23 cellular contexts compared by ENCODE assay signal in the genomic region with DNA sequence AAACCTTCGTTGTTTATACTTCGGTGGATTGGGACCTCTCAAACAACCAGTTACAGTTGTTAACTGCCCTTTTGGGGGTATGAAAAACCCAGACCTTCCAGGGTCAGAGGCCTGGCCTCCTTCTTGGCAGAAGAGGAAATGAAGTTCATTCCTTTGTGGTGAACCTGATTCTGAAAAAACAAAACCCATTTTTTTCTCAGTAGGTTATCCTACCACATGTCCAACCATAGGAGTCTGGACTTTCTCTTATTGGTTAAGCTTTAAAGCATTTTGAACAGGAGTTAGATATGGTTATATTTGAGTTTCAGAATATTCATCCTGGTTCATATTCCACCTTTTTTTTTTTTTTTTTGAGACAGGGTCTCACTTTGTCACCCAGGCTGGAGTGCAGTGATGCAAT. TPM values are rescaled to one million over a fixed set of nuclear protein-coding genes. Genes with fewer than 3 reads are reported as not detected.
DNase-seq lines count a peak whose midpoint lies in the region; ATAC-seq, FAIRE-seq and TF ChIP-seq lines count a peak whose summit lies in the region.
"Had no signal": no experiment of that assay in that cellular context is flagged by ENCODE, and none has a peak within 500 bp of the region (broad histone marks: within the 10 kb centered on the region; RNA-seq: fewer than 3 reads in every experiment).

No MANE protein-coding gene starts in this region.

- 0 out of 2 replicates have a peak overlapping the region, but pooled peaks have one; percentile 59 for H2AFZ ChIP-seq in GM23338
- H2AFZ ChIP-seq in H1 (ENCODE audit: low read length) = peak overlapping the region; percentile 14; the same call in 1 of the 2 replicates

- intact Hi-C loops in A673 (cut with micrococcal nuclease; ENCODE audit: unreplicated experiment) = no loop called here

- H4K91ac ChIP-seq in H1 (replicated peaks; ENCODE audit: insufficient read length, low read length) = no peak overlapping the region

- H3K27ac ChIP-seq in A549 (peak overlapping the region; percentile 84 to 92; a peak in 4 of 6 replicates), GM23338 (ENCODE audit: low read depth) (no peak overlapping the region), H1 (ENCODE audit: low read depth, low read length) (no peak overlapping the region), A673 (ENCODE audit: low read depth, low read length, poor library complexity, severe bottlenecking) (no peak overlapping the region)
- H3K27ac ChIP-seq: Peyer's patch, SJCRH30 had no signal

- no peak overlapping the region for H2AK5ac ChIP-seq in H1 (ENCODE audit: low read depth, low read length)

- H3K79me1 ChIP-seq in H1 (ENCODE audit: low read depth, low read length) = no peaks in the 10 kb centered on the region

- TF ChIP-seq RAD21 in A549 (conservative IDR thresholded peaks at IDR 0.05 in 1 of 2, IDR thresholded peaks at IDR 0.05 in 1 of 2) (no peak), H1 (IDR thresholded peaks at IDR 0.05 in 1 of 2, conservative IDR thresholded peaks at IDR 0.05 in 1 of 2; ENCODE audit: low read depth in 2 of 2, low read length in 2 of 2) (no peak)

- H3K9me3 ChIP-seq in A549 = peaks cover 18% of the 10 kb centered on the region
- H3K9me3 ChIP-seq in H1 (ENCODE audit: insufficient read depth in 2 of 2, low read depth in 1 of 2, low read length in 1 of 2) = peaks cover 0 to 3% of the 10 kb centered on the region in 2 experiments; a peak in 1 of 4 replicates
- peaks cover 3% of the 10 kb centered on the region for H3K9me3 ChIP-seq in A673 (ENCODE audit: low read depth, low read length, poor library complexity, severe bottlenecking)
- H3K9me3 ChIP-seq: Peyer's patch had no signal

- no peaks in the 10 kb centered on the region for H3K27me3 ChIP-seq in GM23338 (ENCODE audit: insufficient read depth)
- H3K27me3 ChIP-seq in H1 (replicated peaks in 1 of 4; ENCODE audit: control insufficient read depth in 3 of 4, extremely low read depth in 1 of 4, insufficient read depth in 3 of 4, low read length in 3 of 4) = no peaks in the 10 kb centered on the region
- no peaks in the 10 kb centered on the region for H3K27me3 ChIP-seq in A673 (replicated peaks; ENCODE audit: insufficient read depth, low read depth, low read length, poor library complexity)
- H3K27me3 ChIP-seq: Peyer's patch, SJCRH30 had no signal

- no peak overlapping the region for H2BK5ac ChIP-seq in H1 (ENCODE audit: low read depth, low read length)

- no peaks in the 10 kb centered on the region for H3K23me2 ChIP-seq in H1 (ENCODE audit: low read depth, low read length)

- H3K36me3 ChIP-seq in GM23338 (ENCODE audit: insufficient read depth) (no peaks in the 10 kb centered on the region), H1 (ENCODE audit: control insufficient read depth in 2 of 4, insufficient read depth in 4 of 4, low read length in 3 of 4) (no peaks in the 10 kb centered on the region), A673 (ENCODE audit: insufficient read depth, low read length, poor library complexity, severe bottlenecking) (no peaks in the 10 kb centered on the region)
- H3K36me3 ChIP-seq: Peyer's patch, SJCRH30 had no signal

- peaks cover under 1% of the 10 kb centered on the region; the same call in 2 of the 3 replicates for H3K9me3 Mint-ChIP-seq in GM23338

- no peak overlapping the region for H3K14ac ChIP-seq in H1 (ENCODE audit: insufficient read length)

- no peak overlapping the region for H2BK12ac ChIP-seq in H1 (ENCODE audit: low read depth, low read length)

- H3K27me3 Mint-ChIP-seq in GM23338 (ENCODE audit: insufficient read depth, low read depth, poor library complexity) = no peaks in the 10 kb centered on the region
- H3K27me3 Mint-ChIP-seq: B cell, T-helper 17 cell had no signal

- TF ChIP-seq CTCF in A549 (IDR thresholded peaks at IDR 0.05) = no peak
- TF ChIP-seq CTCF in GM23338 (conservative IDR thresholded peaks at IDR 0.05; ENCODE audit: low read depth in 2 of 2) = no peak
- TF ChIP-seq CTCF in H1 (IDR thresholded peaks at IDR 0.05; ENCODE audit: control extremely low read depth in 1 of 3, insufficient read depth in 1 of 3, low read depth in 1 of 3, low read length in 3 of 3) = no peak
- no peak for TF ChIP-seq CTCF in A673 (conservative IDR thresholded peaks at IDR 0.05; ENCODE audit: low read depth, low read length)

- H3K4me3 ChIP-seq in A549 = no peak overlapping the region
- no peak overlapping the region for H3K4me3 ChIP-seq in GM23338
- H3K4me3 ChIP-seq in H1 (ENCODE audit: extremely low read depth in 1 of 4, insufficient read depth in 2 of 4, low read depth in 3 of 4, low read length in 4 of 4) = no peak overlapping the region
- no peak overlapping the region for H3K4me3 ChIP-seq in A673 (ENCODE audit: low read depth, low read length, poor library complexity, severe bottlenecking)
- H3K4me3 ChIP-seq: GM12878, Peyer's patch, SJCRH30 had no signal

- no peaks in the 10 kb centered on the region for H4K20me1 ChIP-seq in GM23338 (replicated peaks; ENCODE audit: insufficient read depth)
- H4K20me1 ChIP-seq in H1 (replicated peaks in 1 of 2; ENCODE audit: control insufficient read depth in 1 of 2, insufficient read depth in 2 of 2, low read length in 2 of 2) = no peaks in the 10 kb centered on the region

- H4K5ac ChIP-seq in H1 (ENCODE audit: insufficient read length, low read depth, low read length) = no peak overlapping the region

- H2BK20ac ChIP-seq in H1 (ENCODE audit: low read length) = no peak overlapping the region

- H2BK120ac ChIP-seq in H1 (replicated peaks; ENCODE audit: low read depth, low read length) = no peak overlapping the region

- no peak for DNase-seq in A549 (ENCODE audit: low read depth in 1 of 2, low spot score in 1 of 2)
- DNase-seq in GM23338 (ENCODE audit: low spot score) = no peak
- peak; percentile 61 for DNase-seq in NCI-H226
- no peak for DNase-seq in H1 (ENCODE audit: low read depth in 1 of 2, low spot score in 2 of 2)
- no peak for DNase-seq in SHP77 treated with DMSO at 0.1 percent for 48 hours (lab: John Stamatoyannopoulos, UW)
- DNase-seq in A673 (ENCODE audit: low spot score) = no peak
- DNase-seq in A172 (ENCODE audit: low spot score) = no peak
- no peak for DNase-seq in GM12892 (ENCODE audit: insufficient read length)
- DNase-seq: 8988T, DMS53, GOT3, Kasumi-1, NCI-H1105 treated with DMSO at 0.1 percent for 48 hours, NCI-H2029 treated with DMSO at 0.1 percent for 48 hours, NCI-H345, NCI-H524, NCI-H82, Peyer's patch, SJCRH30, T-helper 17 cell had no signal

- no peaks in the 10 kb centered on the region for H3F3A ChIP-seq in GM23338 (replicated peaks; ENCODE audit: low read depth)

- no peak overlapping the region for H3K23ac ChIP-seq in H1 (ENCODE audit: insufficient read length)

- no peak overlapping the region for H3K4ac ChIP-seq in H1 (replicated peaks; ENCODE audit: insufficient read length, low read depth, low read length)

- no peaks in the 10 kb centered on the region for H3K4me1 Mint-ChIP-seq in GM23338
- H3K4me1 Mint-ChIP-seq: B cell had no signal

- peaks cover 24% of the 10 kb centered on the region; the same call in 2 of the 3 replicates for H3K4me1 ChIP-seq in A549
- H3K4me1 ChIP-seq in GM23338 (ENCODE audit: insufficient read depth) = no peaks in the 10 kb centered on the region
- H3K4me1 ChIP-seq in H1 (replicated peaks in 1 of 4; ENCODE audit: control insufficient read depth in 3 of 4, insufficient read depth in 4 of 4, low read length in 3 of 4) = 0 out of 7 replicates have a peak, but pooled peaks cover 0 to 3% (median 0%) of the 10 kb centered on the region in 4 experiments
- no peaks in the 10 kb centered on the region for H3K4me1 ChIP-seq in A673 (ENCODE audit: insufficient read depth, low read length, poor library complexity, severe bottlenecking)
- H3K4me1 ChIP-seq: Peyer's patch had no signal

- no peak overlapping the region for H4K8ac ChIP-seq in H1 (ENCODE audit: extremely low read depth, insufficient read depth, low read length)

- POLR2A ChIA-PET in A549 (lab: Yijun Ruan, JAX) = no interaction called here
- POLR2A ChIA-PET in H1 (lab: Charles Lee; ENCODE audit: partially characterized antibody) = interaction anchor here (0.6 to 1.2 kb wide), 4 partner anchors 49 to 795 kb away, joined by 3 to 7 read pairs (median 4); a partner anchor contains a TSS
- POLR2A ChIA-PET in A673 (lab: Charles Lee; ENCODE audit: low non-redundant PET) = no interaction called here

- no peak overlapping the region for H3K9ac ChIP-seq in H1 (replicated peaks in 1 of 4; ENCODE audit: extremely low read depth in 1 of 4, low read depth in 3 of 4, low read length in 3 of 4)

- FAIRE-seq in A549 (lab: Jason Lieb, UNC) = no peak
- FAIRE-seq in H1 (lab: Jason Lieb, UNC) = no peak
- FAIRE-seq in GM12892 (lab: Jason Lieb, UNC) = no peak
- FAIRE-seq: GM12878 had no signal

- TF ChIP-seq EP300 in A549 (IDR thresholded peaks at IDR 0.05) = no peak
- no peak for TF ChIP-seq EP300 in H1 (IDR thresholded peaks at IDR 0.05; ENCODE audit: borderline replicate concordance in 1 of 2, low read depth in 2 of 2, low read length in 2 of 2)

- no peak overlapping the region for H3K18ac ChIP-seq in H1 (ENCODE audit: extremely low read depth, low read length)

- WGBS in A549 (ENCODE audit: missing lambda C conversion rate) = 88% methylated on average over 2 of the region's 2 CpGs
- 91% methylated on average over 2 of the region's 2 CpGs; no CpG with 5 or more reads in 1 of the 2 experiments for WGBS in H1 (ENCODE audit: extremely low coverage in 1 of 2, insufficient coverage in 1 of 2, insufficient read length in 1 of 2, insufficient replicate concordance in 2 of 2, low coverage in 1 of 2, low lambda C conversion rate in 2 of 2, missing lambda C conversion rate in 1 of 2), 2 experiments

- no peaks in the 10 kb centered on the region for H3K9me2 ChIP-seq in GM23338 (ENCODE audit: insufficient read depth)

- H2BK15ac ChIP-seq in H1 (ENCODE audit: low read length) = no peak overlapping the region

- no peak overlapping the region for H3K4me3 Mint-ChIP-seq in GM23338
- H3K4me3 Mint-ChIP-seq: B cell, CD14-positive monocyte, T-helper 17 cell had no signal

- no peak for ATAC-seq in A549
- no peak for ATAC-seq in GM23338
- ATAC-seq: GM12878, T-helper 17 cell had no signal

- no TSS peak for BruUV-seq in A673 (replicated peaks; lab: Mats Ljungman, UMichigan)

- TF ChIP-seq POLR2A in A549 (IDR thresholded peaks at IDR 0.05; ENCODE audit: low read length) (no peak), H1 (IDR thresholded peaks at IDR 0.05; ENCODE audit: control extremely low read depth in 1 of 2, low read depth in 2 of 2, low read length in 2 of 2) (no peak), GM12892 (IDR thresholded peaks at IDR 0.05; ENCODE audit: low read depth, low read length) (no peak)

- no peaks in the 10 kb centered on the region for H3K36me3 Mint-ChIP-seq in GM23338 (ENCODE audit: low read depth)

- H3K27ac Mint-ChIP-seq in GM23338 = no peak overlapping the region
- H3K27ac Mint-ChIP-seq: B cell, T-helper 17 cell had no signal

- no peak overlapping the region for H3K56ac ChIP-seq in H1 (replicated peaks; ENCODE audit: insufficient read length, low read depth, low read length)

- H3K4me2 ChIP-seq in A549 (no peak overlapping the region), GM23338 (no peak overlapping the region), H1 (ENCODE audit: insufficient read depth in 1 of 2, low read depth in 2 of 2, low read length in 2 of 2) (no peak overlapping the region)

- CTCF ChIA-PET in A549 (lab: Yijun Ruan, JAX) (interaction anchor here (0.6 to 1.6 kb wide), 4 partner anchors 20 to 1697 kb away, joined by 3 to 4 read pairs (median 4); no protein-coding TSS in a partner anchor), H1 (lab: Charles Lee; ENCODE audit: partially characterized antibody) (interaction anchor here (0.8 to 1.8 kb wide), 5 partner anchors 20 to 180 kb away, joined by 3 to 5 read pairs (median 3); no protein-coding TSS in a partner anchor), A673 (lab: Charles Lee) (no interaction called here)

- H3K79me2 ChIP-seq in GM23338 (replicated peaks; ENCODE audit: insufficient read depth) (no peaks in the 10 kb centered on the region), H1 (ENCODE audit: control insufficient read depth in 1 of 2, insufficient read depth in 2 of 2, low read length in 2 of 2) (no peaks in the 10 kb centered on the region)

RNA-seq across cellular contexts. Expression of a gene that starts 7.2 kb away (rescaled TPM):
- 31.0 and 59.6 TPM in 2 replicates for polyA plus RNA-seq in A549 (2011; rRNA removed)
- 27.8 and 29.8 TPM in 2 replicates for polyA plus RNA-seq in A549 (2012; cell fraction: cytosol; rRNA removed)
- polyA plus RNA-seq in A549 (2012; cell fraction: nucleus; rRNA removed) = 16.7 and 18.5 TPM in 2 replicates
- 56.5 to 69.8 TPM (median 56.7 TPM) in 3 replicates for polyA plus RNA-seq in A549 (2017; fragmentation: RNase III; extraction: RNeasy Plus Mini Kit Qiagen cat#74134 plus additional on column Dnase treatment)
- 8.8 and 9.4 TPM in 2 replicates for polyA minus RNA-seq in A549 (2011; rRNA and poly(A)+ RNA removed)
- 15.2 and 18.6 TPM in 2 replicates for total RNA-seq in GM23338 (2014; rRNA removed; shearing (Covaris generic))
- polyA plus RNA-seq in GM23338 (2016; fragmentation: Nextera tagmentation; extraction: Ambion mirVana) = 20.9 and 21.3 TPM in 2 replicates
- total RNA-seq in H1 (2021; fragmentation: NEBNext Ultra II Directional; extraction: Animal tissue kit (Norgen Biotek cat#: 25700)) = 14.9 and 15.6 TPM in 2 replicates
- 3.6 and 5.8 TPM in 2 replicates for polyA plus RNA-seq in H1 (2011; rRNA removed)
- 8.3 TPM for polyA plus RNA-seq in H1 (2011; cell fraction: cytosol; rRNA removed)
- 2.9 TPM for polyA plus RNA-seq in H1 (2011; cell fraction: nucleus; rRNA removed)
- 7.7 to 16.7 TPM (median 10.5 TPM) in 4 replicates for polyA plus RNA-seq in H1 (2012, experiment 1 of 2)
- polyA plus RNA-seq in H1 (2012, experiment 2 of 2) = 3.2 TPM
- polyA plus RNA-seq in H1 (2013, experiment 1 of 2) = 14.8 TPM
- polyA plus RNA-seq in H1 (2013, experiment 2 of 2) = 18.7 TPM
- 2.6 and 3.1 TPM in 2 replicates for polyA minus RNA-seq in H1 (2011; rRNA and poly(A)+ RNA removed)
- 3.2 TPM for polyA minus RNA-seq in H1 (2011; cell fraction: cytosol; rRNA and poly(A)+ RNA removed)
- 5.9 TPM for polyA minus RNA-seq in H1 (2011; cell fraction: nucleus; rRNA and poly(A)+ RNA removed)
- total RNA-seq in A673 (2021) = 4.4 and 5.4 TPM in 2 replicates
- 20.4 and 26.5 TPM in 2 replicates for total RNA-seq in A172 (2014; rRNA removed; shearing (Covaris generic))
- polyA plus RNA-seq in GM12892 (2012; ENCODE audit: missing spikeins) = 28.7 TPM

RNA-seq across cellular contexts. Expression of a gene that starts 42.8 kb away (rescaled TPM):
- polyA plus RNA-seq in A549 (2011; rRNA removed) (742 and 748 TPM in 2 replicates), A549 (2017; fragmentation: RNase III; extraction: RNeasy Plus Mini Kit Qiagen cat#74134 plus additional on column Dnase treatment) (609 to 664 TPM (median 641 TPM) in 3 replicates), GM23338 (2016; fragmentation: Nextera tagmentation; extraction: Ambion mirVana) (1,011 and 1,086 TPM in 2 replicates), H1 (2011; rRNA removed) (64.2 and 115 TPM in 2 replicates)
- 258 and 280 TPM in 2 replicates for polyA plus RNA-seq in A549 (2012; cell fraction: cytosol; rRNA removed)
- 43.1 and 51.1 TPM in 2 replicates for polyA plus RNA-seq in A549 (2012; cell fraction: nucleus; rRNA removed)
- 38.3 and 59.2 TPM in 2 replicates for polyA minus RNA-seq in A549 (2011; rRNA and poly(A)+ RNA removed)
- total RNA-seq in GM23338 (2014; rRNA removed; shearing (Covaris generic)) = 48.2 and 85.9 TPM in 2 replicates
- total RNA-seq in H1 (2021; fragmentation: NEBNext Ultra II Directional; extraction: Animal tissue kit (Norgen Biotek cat#: 25700)) = 143 and 160 TPM in 2 replicates
- 99.9 TPM for polyA plus RNA-seq in H1 (2011; cell fraction: cytosol; rRNA removed)
- 18.3 TPM for polyA plus RNA-seq in H1 (2011; cell fraction: nucleus; rRNA removed)
- 126 to 149 TPM (median 131 TPM) in 4 replicates for polyA plus RNA-seq in H1 (2012, experiment 1 of 2)
- 69.1 TPM for polyA plus RNA-seq in H1 (2012, experiment 2 of 2)
- 106 TPM for polyA plus RNA-seq in H1 (2013, experiment 1 of 2)
- polyA plus RNA-seq in H1 (2013, experiment 2 of 2) = 118 TPM
- polyA minus RNA-seq in H1 (2011; rRNA and poly(A)+ RNA removed) = 18.3 and 23.2 TPM in 2 replicates
- 26.7 TPM for polyA minus RNA-seq in H1 (2011; cell fraction: cytosol; rRNA and poly(A)+ RNA removed)
- 32.5 TPM for polyA minus RNA-seq in H1 (2011; cell fraction: nucleus; rRNA and poly(A)+ RNA removed)
- total RNA-seq in A673 (2021) = 64.2 and 65.6 TPM in 2 replicates
- 111 and 135 TPM in 2 replicates for total RNA-seq in A172 (2014; rRNA removed; shearing (Covaris generic))
- polyA plus RNA-seq in GM12892 (2012; ENCODE audit: missing spikeins) = 409 TPM

Comparison
In these comparisons a context has a peak if more than half of its experiments do, and no peak if none do; other contexts are left out.
1. H3K27ac ChIP-seq: peak in A549 (2 of 2); none in GM23338 (single experiment), H1 (single experiment) and A673 (single experiment).